1 cellular context compared by ENCODE assay signal in the genomic region with DNA sequence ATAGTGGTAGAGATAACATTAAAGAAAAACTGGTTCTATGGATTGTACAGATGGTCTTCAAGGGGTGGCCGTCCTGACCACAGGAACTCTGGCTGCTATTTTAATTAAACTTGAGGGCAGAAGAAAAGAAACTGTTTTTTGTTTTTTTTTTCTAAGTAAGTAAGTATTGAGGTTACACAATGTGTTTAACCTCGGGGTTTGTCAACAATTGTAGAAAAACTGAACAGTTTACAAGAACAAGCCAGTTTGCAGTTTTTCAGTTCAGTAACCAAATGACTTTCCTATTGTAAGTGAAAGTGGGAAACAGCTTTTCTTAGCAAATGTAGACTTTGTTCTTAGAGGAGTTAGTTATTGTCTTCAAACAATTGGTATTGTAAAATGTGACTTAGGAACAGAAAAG.
TF ChIP-seq lines count a peak whose summit lies in the region.

No MANE protein-coding gene starts in this region.

TF ChIP-seq in HepG2, 621 proteins besides CTCF, POLR2A, EP300 and RAD21 (continued from another document and continues in another):
- TF ChIP-seq, protein P1, sequence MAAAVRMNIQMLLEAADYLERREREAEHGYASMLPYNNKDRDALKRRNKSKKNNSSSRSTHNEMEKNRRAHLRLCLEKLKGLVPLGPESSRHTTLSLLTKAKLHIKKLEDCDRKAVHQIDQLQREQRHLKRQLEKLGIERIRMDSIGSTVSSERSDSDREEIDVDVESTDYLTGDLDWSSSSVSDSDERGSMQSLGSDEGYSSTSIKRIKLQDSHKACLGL (CRISPR knock-in tag; IDR thresholded peaks at IDR 0.05): no peak
- TF ChIP-seq KAT8 (CRISPR knock-in tag; IDR thresholded peaks at IDR 0.05) (no peak), ZNF75D (CRISPR knock-in tag; IDR thresholded peaks at IDR 0.05; ENCODE audit: borderline replicate concordance) (no peak), ZNF331 (CRISPR knock-in tag; IDR thresholded peaks at IDR 0.05) (no peak), RELA (CRISPR knock-in tag; IDR thresholded peaks at IDR 0.05) (no peak), PHF8 (CRISPR knock-in tag; IDR thresholded peaks at IDR 0.05) (no peak), ZNF652 (CRISPR knock-in tag; IDR thresholded peaks at IDR 0.05; ENCODE audit: borderline replicate concordance, low read depth) (no peak), FOSL2 (CRISPR knock-in tag; IDR thresholded peaks at IDR 0.05) (no peak), ATM (IDR thresholded peaks at IDR 0.05; ENCODE audit: borderline replicate concordance) (no peak), MEIS2 (CRISPR knock-in tag; IDR thresholded peaks at IDR 0.05) (no peak), HCFC1 (IDR thresholded peaks at IDR 0.05; ENCODE audit: low read depth, low read length) (no peak), ZNF3 (CRISPR knock-in tag; IDR thresholded peaks at IDR 0.05) (no peak), TBP (CRISPR knock-in tag; IDR thresholded peaks at IDR 0.05) (no peak), DNMT3B (CRISPR knock-in tag; conservative IDR thresholded peaks at IDR 0.05) (no peak), HOXA7 (CRISPR knock-in tag; IDR thresholded peaks at IDR 0.05) (no peak), SP140L (CRISPR knock-in tag; IDR thresholded peaks at IDR 0.05; ENCODE audit: borderline replicate concordance) (no peak), PHB2 (IDR thresholded peaks at IDR 0.05; ENCODE audit: partially characterized antibody) (no peak), ZNF274 (CRISPR knock-in tag; IDR thresholded peaks at IDR 0.05) (no peak), NFYC (CRISPR knock-in tag; IDR thresholded peaks at IDR 0.05) (no peak), KAT2B (IDR thresholded peaks at IDR 0.05; ENCODE audit: borderline replicate concordance, low read depth, low read length) (no peak), PLRG1 (conservative IDR thresholded peaks at IDR 0.05) (no peak), POLR2AphosphoS2 (IDR thresholded peaks at IDR 0.05; ENCODE audit: low read depth, low read length) (no peak), SOX13 (IDR thresholded peaks at IDR 0.05) (no peak), SOX13 (CRISPR knock-in tag; conservative IDR thresholded peaks at IDR 0.05 in 1 of 2, IDR thresholded peaks at IDR 0.05 in 1 of 2) (peak in 1 of 2 experiments; percentile 68; a peak in 2 of 4 replicates), ZNF670 (CRISPR knock-in tag; IDR thresholded peaks at IDR 0.05; ENCODE audit: borderline replicate concordance) (no peak), ZKSCAN1 (IDR thresholded peaks at IDR 0.05; ENCODE audit: low read length) (no peak), GZF1 (CRISPR knock-in tag; IDR thresholded peaks at IDR 0.05) (no peak), ZNF207 (IDR thresholded peaks at IDR 0.05; ENCODE audit: borderline replicate concordance) (no peak)
- TF ChIP-seq, protein P2, sequence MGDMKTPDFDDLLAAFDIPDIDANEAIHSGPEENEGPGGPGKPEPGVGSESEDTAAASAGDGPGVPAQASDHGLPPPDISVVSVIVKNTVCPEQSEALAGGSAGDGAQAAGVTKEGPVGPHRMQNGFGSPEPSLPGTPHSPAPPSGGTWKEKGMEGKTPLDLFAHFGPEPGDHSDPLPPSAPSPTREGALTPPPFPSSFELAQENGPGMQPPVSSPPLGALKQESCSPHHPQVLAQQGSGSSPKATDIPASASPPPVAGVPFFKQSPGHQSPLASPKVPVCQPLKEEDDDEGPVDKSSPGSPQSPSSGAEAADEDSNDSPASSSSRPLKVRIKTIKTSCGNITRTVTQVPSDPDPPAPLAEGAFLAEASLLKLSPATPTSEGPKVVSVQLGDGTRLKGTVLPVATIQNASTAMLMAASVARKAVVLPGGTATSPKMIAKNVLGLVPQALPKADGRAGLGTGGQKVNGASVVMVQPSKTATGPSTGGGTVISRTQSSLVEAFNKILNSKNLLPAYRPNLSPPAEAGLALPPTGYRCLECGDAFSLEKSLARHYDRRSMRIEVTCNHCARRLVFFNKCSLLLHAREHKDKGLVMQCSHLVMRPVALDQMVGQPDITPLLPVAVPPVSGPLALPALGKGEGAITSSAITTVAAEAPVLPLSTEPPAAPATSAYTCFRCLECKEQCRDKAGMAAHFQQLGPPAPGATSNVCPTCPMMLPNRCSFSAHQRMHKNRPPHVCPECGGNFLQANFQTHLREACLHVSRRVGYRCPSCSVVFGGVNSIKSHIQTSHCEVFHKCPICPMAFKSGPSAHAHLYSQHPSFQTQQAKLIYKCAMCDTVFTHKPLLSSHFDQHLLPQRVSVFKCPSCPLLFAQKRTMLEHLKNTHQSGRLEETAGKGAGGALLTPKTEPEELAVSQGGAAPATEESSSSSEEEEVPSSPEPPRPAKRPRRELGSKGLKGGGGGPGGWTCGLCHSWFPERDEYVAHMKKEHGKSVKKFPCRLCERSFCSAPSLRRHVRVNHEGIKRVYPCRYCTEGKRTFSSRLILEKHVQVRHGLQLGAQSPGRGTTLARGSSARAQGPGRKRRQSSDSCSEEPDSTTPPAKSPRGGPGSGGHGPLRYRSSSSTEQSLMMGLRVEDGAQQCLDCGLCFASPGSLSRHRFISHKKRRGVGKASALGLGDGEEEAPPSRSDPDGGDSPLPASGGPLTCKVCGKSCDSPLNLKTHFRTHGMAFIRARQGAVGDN (CRISPR knock-in tag; IDR thresholded peaks at IDR 0.05): no peak
- TF ChIP-seq, protein P3, sequence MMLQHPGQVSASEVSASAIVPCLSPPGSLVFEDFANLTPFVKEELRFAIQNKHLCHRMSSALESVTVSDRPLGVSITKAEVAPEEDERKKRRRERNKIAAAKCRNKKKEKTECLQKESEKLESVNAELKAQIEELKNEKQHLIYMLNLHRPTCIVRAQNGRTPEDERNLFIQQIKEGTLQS (CRISPR knock-in tag; IDR thresholded peaks at IDR 0.05): no peak
- TF ChIP-seq, protein P4, sequence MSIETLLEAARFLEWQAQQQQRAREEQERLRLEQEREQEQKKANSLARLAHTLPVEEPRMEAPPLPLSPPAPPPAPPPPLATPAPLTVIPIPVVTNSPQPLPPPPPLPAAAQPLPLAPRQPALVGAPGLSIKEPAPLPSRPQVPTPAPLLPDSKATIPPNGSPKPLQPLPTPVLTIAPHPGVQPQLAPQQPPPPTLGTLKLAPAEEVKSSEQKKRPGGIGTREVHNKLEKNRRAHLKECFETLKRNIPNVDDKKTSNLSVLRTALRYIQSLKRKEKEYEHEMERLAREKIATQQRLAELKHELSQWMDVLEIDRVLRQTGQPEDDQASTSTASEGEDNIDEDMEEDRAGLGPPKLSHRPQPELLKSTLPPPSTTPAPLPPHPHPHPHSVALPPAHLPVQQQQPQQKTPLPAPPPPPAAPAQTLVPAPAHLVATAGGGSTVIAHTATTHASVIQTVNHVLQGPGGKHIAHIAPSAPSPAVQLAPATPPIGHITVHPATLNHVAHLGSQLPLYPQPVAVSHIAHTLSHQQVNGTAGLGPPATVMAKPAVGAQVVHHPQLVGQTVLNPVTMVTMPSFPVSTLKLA (IDR thresholded peaks at IDR 0.05): no peak
- TF ChIP-seq, protein P5, sequence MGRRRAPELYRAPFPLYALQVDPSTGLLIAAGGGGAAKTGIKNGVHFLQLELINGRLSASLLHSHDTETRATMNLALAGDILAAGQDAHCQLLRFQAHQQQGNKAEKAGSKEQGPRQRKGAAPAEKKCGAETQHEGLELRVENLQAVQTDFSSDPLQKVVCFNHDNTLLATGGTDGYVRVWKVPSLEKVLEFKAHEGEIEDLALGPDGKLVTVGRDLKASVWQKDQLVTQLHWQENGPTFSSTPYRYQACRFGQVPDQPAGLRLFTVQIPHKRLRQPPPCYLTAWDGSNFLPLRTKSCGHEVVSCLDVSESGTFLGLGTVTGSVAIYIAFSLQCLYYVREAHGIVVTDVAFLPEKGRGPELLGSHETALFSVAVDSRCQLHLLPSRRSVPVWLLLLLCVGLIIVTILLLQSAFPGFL (CRISPR knock-in tag; IDR thresholded peaks at IDR 0.05): no peak
- TF ChIP-seq, protein P6, sequence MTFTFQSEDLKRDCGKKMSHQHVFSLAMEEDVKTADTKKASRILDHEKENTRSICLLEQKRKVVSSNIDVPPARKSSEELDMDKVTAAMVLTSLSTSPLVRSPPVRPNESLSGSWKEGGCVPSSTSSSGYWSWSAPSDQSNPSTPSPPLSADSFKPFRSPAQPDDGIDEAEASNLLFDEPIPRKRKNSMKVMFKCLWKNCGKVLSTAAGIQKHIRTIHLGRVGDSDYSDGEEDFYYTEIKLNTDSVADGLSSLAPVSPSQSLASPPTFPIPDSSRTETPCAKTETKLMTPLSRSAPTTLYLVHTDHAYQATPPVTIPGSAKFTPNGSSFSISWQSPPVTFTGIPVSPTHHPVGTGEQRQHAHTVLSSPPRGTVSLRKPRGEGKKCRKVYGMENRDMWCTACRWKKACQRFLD (CRISPR knock-in tag; IDR thresholded peaks at IDR 0.05; ENCODE audit: borderline replicate concordance): no peak
- TF ChIP-seq, protein P7, sequence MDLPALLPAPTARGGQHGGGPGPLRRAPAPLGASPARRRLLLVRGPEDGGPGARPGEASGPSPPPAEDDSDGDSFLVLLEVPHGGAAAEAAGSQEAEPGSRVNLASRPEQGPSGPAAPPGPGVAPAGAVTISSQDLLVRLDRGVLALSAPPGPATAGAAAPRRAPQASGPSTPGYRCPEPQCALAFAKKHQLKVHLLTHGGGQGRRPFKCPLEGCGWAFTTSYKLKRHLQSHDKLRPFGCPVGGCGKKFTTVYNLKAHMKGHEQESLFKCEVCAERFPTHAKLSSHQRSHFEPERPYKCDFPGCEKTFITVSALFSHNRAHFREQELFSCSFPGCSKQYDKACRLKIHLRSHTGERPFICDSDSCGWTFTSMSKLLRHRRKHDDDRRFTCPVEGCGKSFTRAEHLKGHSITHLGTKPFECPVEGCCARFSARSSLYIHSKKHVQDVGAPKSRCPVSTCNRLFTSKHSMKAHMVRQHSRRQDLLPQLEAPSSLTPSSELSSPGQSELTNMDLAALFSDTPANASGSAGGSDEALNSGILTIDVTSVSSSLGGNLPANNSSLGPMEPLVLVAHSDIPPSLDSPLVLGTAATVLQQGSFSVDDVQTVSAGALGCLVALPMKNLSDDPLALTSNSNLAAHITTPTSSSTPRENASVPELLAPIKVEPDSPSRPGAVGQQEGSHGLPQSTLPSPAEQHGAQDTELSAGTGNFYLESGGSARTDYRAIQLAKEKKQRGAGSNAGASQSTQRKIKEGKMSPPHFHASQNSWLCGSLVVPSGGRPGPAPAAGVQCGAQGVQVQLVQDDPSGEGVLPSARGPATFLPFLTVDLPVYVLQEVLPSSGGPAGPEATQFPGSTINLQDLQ (CRISPR knock-in tag; IDR thresholded peaks at IDR 0.05): no peak
- TF ChIP-seq, protein P8, sequence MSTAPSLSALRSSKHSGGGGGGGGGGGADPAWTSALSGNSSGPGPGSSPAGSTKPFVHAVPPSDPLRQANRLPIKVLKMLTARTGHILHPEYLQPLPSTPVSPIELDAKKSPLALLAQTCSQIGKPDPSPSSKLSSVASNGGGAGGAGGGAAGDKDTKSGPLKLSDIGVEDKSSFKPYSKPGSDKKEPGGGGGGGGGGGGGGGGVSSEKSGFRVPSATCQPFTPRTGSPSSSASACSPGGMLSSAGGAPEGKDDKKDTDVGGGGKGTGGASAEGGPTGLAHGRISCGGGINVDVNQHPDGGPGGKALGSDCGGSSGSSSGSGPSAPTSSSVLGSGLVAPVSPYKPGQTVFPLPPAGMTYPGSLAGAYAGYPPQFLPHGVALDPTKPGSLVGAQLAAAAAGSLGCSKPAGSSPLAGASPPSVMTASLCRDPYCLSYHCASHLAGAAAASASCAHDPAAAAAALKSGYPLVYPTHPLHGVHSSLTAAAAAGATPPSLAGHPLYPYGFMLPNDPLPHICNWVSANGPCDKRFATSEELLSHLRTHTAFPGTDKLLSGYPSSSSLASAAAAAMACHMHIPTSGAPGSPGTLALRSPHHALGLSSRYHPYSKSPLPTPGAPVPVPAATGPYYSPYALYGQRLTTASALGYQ (CRISPR knock-in tag; IDR thresholded peaks at IDR 0.05): no peak
- TF ChIP-seq, protein P9, sequence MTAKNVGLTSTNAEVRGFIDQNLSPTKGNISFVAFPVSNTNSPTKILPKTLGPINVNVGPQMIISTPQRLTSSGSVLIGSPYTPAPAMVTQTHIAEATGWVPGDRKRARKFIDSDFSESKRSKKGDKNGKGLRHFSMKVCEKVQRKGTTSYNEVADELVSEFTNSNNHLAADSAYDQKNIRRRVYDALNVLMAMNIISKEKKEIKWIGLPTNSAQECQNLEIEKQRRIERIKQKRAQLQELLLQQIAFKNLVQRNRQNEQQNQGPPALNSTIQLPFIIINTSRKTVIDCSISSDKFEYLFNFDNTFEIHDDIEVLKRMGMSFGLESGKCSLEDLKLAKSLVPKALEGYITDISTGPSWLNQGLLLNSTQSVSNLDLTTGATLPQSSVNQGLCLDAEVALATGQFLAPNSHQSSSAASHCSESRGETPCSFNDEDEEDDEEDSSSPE (CRISPR knock-in tag; IDR thresholded peaks at IDR 0.05): no peak
- TF ChIP-seq, protein P10, sequence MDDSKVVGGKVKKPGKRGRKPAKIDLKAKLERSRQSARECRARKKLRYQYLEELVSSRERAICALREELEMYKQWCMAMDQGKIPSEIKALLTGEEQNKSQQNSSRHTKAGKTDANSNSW (CRISPR knock-in tag; IDR thresholded peaks at IDR 0.05; ENCODE audit: borderline replicate concordance): no peak
- TF ChIP-seq, protein P11, sequence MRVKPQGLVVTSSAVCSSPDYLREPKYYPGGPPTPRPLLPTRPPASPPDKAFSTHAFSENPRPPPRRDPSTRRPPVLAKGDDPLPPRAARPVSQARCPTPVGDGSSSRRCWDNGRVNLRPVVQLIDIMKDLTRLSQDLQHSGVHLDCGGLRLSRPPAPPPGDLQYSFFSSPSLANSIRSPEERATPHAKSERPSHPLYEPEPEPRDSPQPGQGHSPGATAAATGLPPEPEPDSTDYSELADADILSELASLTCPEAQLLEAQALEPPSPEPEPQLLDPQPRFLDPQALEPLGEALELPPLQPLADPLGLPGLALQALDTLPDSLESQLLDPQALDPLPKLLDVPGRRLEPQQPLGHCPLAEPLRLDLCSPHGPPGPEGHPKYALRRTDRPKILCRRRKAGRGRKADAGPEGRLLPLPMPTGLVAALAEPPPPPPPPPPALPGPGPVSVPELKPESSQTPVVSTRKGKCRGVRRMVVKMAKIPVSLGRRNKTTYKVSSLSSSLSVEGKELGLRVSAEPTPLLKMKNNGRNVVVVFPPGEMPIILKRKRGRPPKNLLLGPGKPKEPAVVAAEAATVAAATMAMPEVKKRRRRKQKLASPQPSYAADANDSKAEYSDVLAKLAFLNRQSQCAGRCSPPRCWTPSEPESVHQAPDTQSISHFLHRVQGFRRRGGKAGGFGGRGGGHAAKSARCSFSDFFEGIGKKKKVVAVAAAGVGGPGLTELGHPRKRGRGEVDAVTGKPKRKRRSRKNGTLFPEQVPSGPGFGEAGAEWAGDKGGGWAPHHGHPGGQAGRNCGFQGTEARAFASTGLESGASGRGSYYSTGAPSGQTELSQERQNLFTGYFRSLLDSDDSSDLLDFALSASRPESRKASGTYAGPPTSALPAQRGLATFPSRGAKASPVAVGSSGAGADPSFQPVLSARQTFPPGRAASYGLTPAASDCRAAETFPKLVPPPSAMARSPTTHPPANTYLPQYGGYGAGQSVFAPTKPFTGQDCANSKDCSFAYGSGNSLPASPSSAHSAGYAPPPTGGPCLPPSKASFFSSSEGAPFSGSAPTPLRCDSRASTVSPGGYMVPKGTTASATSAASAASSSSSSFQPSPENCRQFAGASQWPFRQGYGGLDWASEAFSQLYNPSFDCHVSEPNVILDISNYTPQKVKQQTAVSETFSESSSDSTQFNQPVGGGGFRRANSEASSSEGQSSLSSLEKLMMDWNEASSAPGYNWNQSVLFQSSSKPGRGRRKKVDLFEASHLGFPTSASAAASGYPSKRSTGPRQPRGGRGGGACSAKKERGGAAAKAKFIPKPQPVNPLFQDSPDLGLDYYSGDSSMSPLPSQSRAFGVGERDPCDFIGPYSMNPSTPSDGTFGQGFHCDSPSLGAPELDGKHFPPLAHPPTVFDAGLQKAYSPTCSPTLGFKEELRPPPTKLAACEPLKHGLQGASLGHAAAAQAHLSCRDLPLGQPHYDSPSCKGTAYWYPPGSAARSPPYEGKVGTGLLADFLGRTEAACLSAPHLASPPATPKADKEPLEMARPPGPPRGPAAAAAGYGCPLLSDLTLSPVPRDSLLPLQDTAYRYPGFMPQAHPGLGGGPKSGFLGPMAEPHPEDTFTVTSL (CRISPR knock-in tag; IDR thresholded peaks at IDR 0.05; ENCODE audit: borderline replicate concordance): peak; percentile 55; the same call in 1 of the 2 replicates
